In genomic region chr9:38226491-38226951, GRCh38 we compare ENCODE assay signal across 9 cellular contexts.
DNase-seq lines count a peak whose midpoint lies in the region; ATAC-seq and TF ChIP-seq lines count a peak whose summit lies in the region.
"Had no signal": no experiment of that assay in that cellular context is flagged by ENCODE, and none has a peak within 500 bp of the region (broad histone marks: within the 10 kb centered on the region; RNA-seq: fewer than 3 reads in every experiment).

No MANE protein-coding gene starts in this region.

- intact Hi-C loops in Caco-2 (cut with micrococcal nuclease; ENCODE audit: unreplicated experiment): loop anchor here (5.0 kb wide), 1 partner anchor 64 kb away; no protein-coding TSS in a partner anchor
- intact Hi-C loops in PC-9 (cut with micrococcal nuclease; ENCODE audit: unreplicated experiment): loop anchor here (2.0 kb wide), 5 partner anchors 36 to 218 kb away; no protein-coding TSS in a partner anchor

- H3K27ac Mint-ChIP-seq in Caco-2 (ENCODE audit: unreplicated experiment): peak overlapping the region; percentile 57
- peak overlapping the region; percentile 52 to 85 (median 68) for H3K27ac Mint-ChIP-seq in immature natural killer cell
- H3K27ac Mint-ChIP-seq: activated B cell treated with CpG ODN at 0.5 μM for 24 hours had no signal

- H3K9me2 ChIP-seq in Karpas-422 (replicated peaks; ENCODE audit: insufficient read depth, low read length) (no peaks in the 10 kb centered on the region), PC-9 (ENCODE audit: insufficient read depth) (no peaks in the 10 kb centered on the region)

- H3K9me3 ChIP-seq in Caco-2 (peaks cover 5% of the 10 kb centered on the region; the same call in 1 of the 2 replicates), Karpas-422 (ENCODE audit: low read length) (no peaks in the 10 kb centered on the region), PC-9 (ENCODE audit: insufficient read depth, low read depth) (0 out of 2 replicates have a peak, but pooled peaks cover 3% of the 10 kb centered on the region), MG63 (no peaks in the 10 kb centered on the region)

- H2AFZ ChIP-seq in Karpas-422 (ENCODE audit: low read length): no peak overlapping the region
- H2AFZ ChIP-seq in PC-9: peak overlapping the region; percentile 76; the same call in 1 of the 2 replicates

- H3K4me3 Mint-ChIP-seq in Caco-2 (ENCODE audit: unreplicated experiment) (peak overlapping the region; percentile 82), immature natural killer cell (peak overlapping the region; percentile 85 to 96 (median 89))
- H3K4me3 Mint-ChIP-seq: activated B cell treated with CpG ODN at 0.5 μM for 24 hours had no signal

- H3K79me2 ChIP-seq in Karpas-422 (ENCODE audit: low read length): no peaks in the 10 kb centered on the region
- H3K79me2 ChIP-seq in PC-9 (ENCODE audit: low read depth): no peaks in the 10 kb centered on the region

- H3K27me3 Mint-ChIP-seq in Caco-2 (ENCODE audit: insufficient read depth, unreplicated experiment) (no peaks in the 10 kb centered on the region), immature natural killer cell (ENCODE audit: low read depth in 3 of 3) (peaks cover 1 to 5% (median 5%) of the 10 kb centered on the region in 3 donors)

- CTCF ChIA-PET in Caco-2 (lab: Charles Lee) (no interaction called here), PC-9 (lab: Charles Lee) (no interaction called here)

- H3K9ac ChIP-seq in Karpas-422 (ENCODE audit: low read length): no peak overlapping the region

- H4K20me1 ChIP-seq in Karpas-422 (ENCODE audit: insufficient read depth, low read depth, low read length) (no peaks in the 10 kb centered on the region), PC-9 (ENCODE audit: insufficient read depth) (no peaks in the 10 kb centered on the region)

- peaks cover 5% of the 10 kb centered on the region for H3K36me3 Mint-ChIP-seq in Caco-2 (ENCODE audit: insufficient read depth, unreplicated experiment)
- peaks cover 0 to 5% (median 5%) of the 10 kb centered on the region in 3 donors for H3K36me3 Mint-ChIP-seq in immature natural killer cell

- TF ChIP-seq CTCF in Caco-2 (IDR thresholded peaks at IDR 0.05; ENCODE audit: insufficient read depth in 1 of 2, low read depth in 1 of 2, low read length in 1 of 2, severe bottlenecking in 1 of 2, unreplicated experiment in 1 of 2) (no peak), PC-9 (conservative IDR thresholded peaks at IDR 0.05) (no peak), omental fat pad (IDR thresholded peaks at IDR 0.05) (no peak)

- H3K27me3 ChIP-seq in Caco-2 (replicated peaks; ENCODE audit: control insufficient read depth, insufficient read depth, low read length) (no peaks in the 10 kb centered on the region), Karpas-422 (ENCODE audit: low read length) (no peaks in the 10 kb centered on the region), PC-9 (ENCODE audit: insufficient read depth, low read depth) (no peaks in the 10 kb centered on the region), MG63 (no peaks in the 10 kb centered on the region)

- H3K36me3 ChIP-seq in Caco-2 (ENCODE audit: control insufficient read depth, insufficient read depth, low read length) (no peaks in the 10 kb centered on the region), Karpas-422 (ENCODE audit: insufficient read depth, low read length) (no peaks in the 10 kb centered on the region), PC-9 (ENCODE audit: low read depth) (no peaks in the 10 kb centered on the region), MG63 (no peaks in the 10 kb centered on the region)

- peaks cover 26% of the 10 kb centered on the region for H3K4me1 ChIP-seq in Caco-2
- peaks cover 42% of the 10 kb centered on the region for H3K4me1 ChIP-seq in Karpas-422 (ENCODE audit: low read length)
- H3K4me1 ChIP-seq in PC-9 (replicated peaks; ENCODE audit: insufficient read depth): peaks cover 30% of the 10 kb centered on the region

- ATAC-seq in omental fat pad (ENCODE audit: low FRiP score) (no peak), HG02623 (IDR thresholded peaks at IDR 0.05; ENCODE audit: unreplicated experiment) (no peak)

- H3K4me1 Mint-ChIP-seq in Caco-2 (ENCODE audit: low read depth, unreplicated experiment) (peaks cover 8% of the 10 kb centered on the region), immature natural killer cell (peaks cover 26 to 37% of the 10 kb centered on the region in 2 donors)

- no peak overlapping the region for H3K27ac ChIP-seq in Karpas-422 (ENCODE audit: low read length)
- H3K27ac ChIP-seq in PC-9: peak overlapping the region; percentile 69

- H3F3A ChIP-seq in PC-9 (ENCODE audit: insufficient read depth, low read depth): peaks cover 25% of the 10 kb centered on the region

- H3K9me3 Mint-ChIP-seq in Caco-2 (ENCODE audit: unreplicated experiment) (peaks cover 10% of the 10 kb centered on the region), immature natural killer cell (peaks cover 0 to 5% (median 2%) of the 10 kb centered on the region in 6 donors)
- H3K9me3 Mint-ChIP-seq: activated B cell treated with CpG ODN at 0.5 μM for 24 hours had no signal

- no TSS peak for BruUV-seq in Caco-2 (replicated peaks; lab: Mats Ljungman, UMichigan)
- BruUV-seq in PC-9 (replicated peaks; lab: Mats Ljungman, UMichigan): no TSS peak

- peak overlapping the region; percentile 39 for H3K4me2 ChIP-seq in Karpas-422 (ENCODE audit: low read depth, low read length, poor library complexity, severe bottlenecking)
- peak overlapping the region; percentile 62 for H3K4me2 ChIP-seq in PC-9

- POLR2A ChIA-PET in Caco-2 (lab: Charles Lee) (interaction anchor here (0.6 kb wide), 1 partner anchor 407 kb away, joined by 3 read pairs; no protein-coding TSS in a partner anchor), PC-9 (lab: Charles Lee; ENCODE audit: unreplicated experiment) (interaction anchor here (0.6 to 0.7 kb wide), 3 partner anchors 56 to 745 kb away, joined by 3 to 7 read pairs (median 3); no protein-coding TSS in a partner anchor)

- DNase-seq in Caco-2 (peak; percentile 52 to 74), Karpas-422 (no peak), PC-9 (peak; percentile 52 to 70), immature natural killer cell (peak in 2 of 3 donors; percentile 6 to 9), omental fat pad (ENCODE audit: low spot score) (no peak), MG63 (no peak)
- no peak for DNase-seq in stimulated activated CD4-positive, alpha-beta T cell treated with anti-CD3 and anti-CD28 coated beads, Interleukin-4, amount 100 ng/mL, for 1 hour
- DNase-seq: activated B cell treated with CpG ODN at 0.5 μM for 24 hours had no signal

- H3K4me3 ChIP-seq in Caco-2 (ENCODE audit: low read depth, low read length): peak overlapping the region; percentile 25
- no peak overlapping the region for H3K4me3 ChIP-seq in Karpas-422 (ENCODE audit: low read length)
- H3K4me3 ChIP-seq in PC-9: peak overlapping the region; percentile 34; the same call in 1 of the 2 replicates
- H3K4me3 ChIP-seq in MG63: no peak overlapping the region

Comparison
In these comparisons a context has a peak if more than half of its experiments do, and no peak if none do; other contexts are left out.
1. DNase-seq: peak in Caco-2 (2 of 2), PC-9 (2 of 2) and immature natural killer cell (2 of 3); none in Karpas-422 (single experiment), stimulated activated CD4-positive, alpha-beta T cell treated with anti-CD3 and anti-CD28 coated beads, Interleukin-4, amount 100 ng/mL, for 1 hour (single experiment), omental fat pad (single experiment) and MG63 (single experiment).
2. H3K4me3 ChIP-seq: peak in Caco-2 (single experiment) and PC-9 (single experiment); none in Karpas-422 (single experiment) and MG63 (single experiment).